8 cellular contexts compared by ENCODE assay signal in genomic region chr16:16104116-16104803, GRCh38.
DNase-seq lines count a peak whose midpoint lies in the region; ATAC-seq and TF ChIP-seq lines count a peak whose summit lies in the region.
"Not testable (repeated sequence)": the region's sequence is repeated elsewhere in the genome, so short reads cannot be mapped to it uniquely, and the experiment has no call there.

No MANE protein-coding gene starts in this region.

- peak overlapping the region; percentile 4 for H3K27ac Mint-ChIP-seq in activated T-cell treated with anti-CD3 and anti-CD28 coated beads, Interleukin-2, amount 50 U/mL, for 24 hours
- H3K27ac Mint-ChIP-seq in endodermal cell (peak overlapping the region; percentile 56), memory B cell (peak overlapping the region; percentile 76)
- H3K27ac Mint-ChIP-seq in stimulated activated naive B cell treated with anti-CD40 and anti-IgM and Interleukin-4, amounts not matched to agents 10 μg/mL and 1 μg/mL and 100 μg/mL, for 72 hours, result peak overlapping the region; percentile 77

- TF ChIP-seq CTCF in HCT116 (IDR thresholded peaks at IDR 0.05 in 2 of 3, conservative IDR thresholded peaks at IDR 0.05 in 1 of 3; ENCODE audit: borderline replicate concordance in 1 of 3, insufficient read depth in 1 of 3, low read depth in 2 of 3, low read length in 2 of 3); OCI-LY1 (IDR thresholded peaks at IDR 0.05; ENCODE audit: low read length); RWPE1 (conservative IDR thresholded peaks at IDR 0.05; ENCODE audit: low read depth); endodermal cell (conservative IDR thresholded peaks at IDR 0.05): not testable (repeated sequence)

- H3K4me1 Mint-ChIP-seq in activated T-cell treated with anti-CD3 and anti-CD28 coated beads, Interleukin-2, amount 50 U/mL, for 24 hours (ENCODE audit: low read depth); endodermal cell: not testable (repeated sequence)
- peaks cover 40% of the 10 kb centered on the region for H3K4me1 Mint-ChIP-seq in memory B cell
- H3K4me1 Mint-ChIP-seq in stimulated activated naive B cell treated with anti-CD40 and anti-IgM and Interleukin-4, amounts not matched to agents 10 μg/mL and 1 μg/mL and 100 μg/mL, for 72 hours, result peaks cover 19 to 20% of the 10 kb centered on the region in 2 donors

- not testable (repeated sequence) for H3K27me3 ChIP-seq in BLaER1 treated with 17β-estradiol and CSF1 and Interleukin-3, amounts not matched to agents 10 nM and 100 nM; HCT116 (ENCODE audit: insufficient read depth, low read length); OCI-LY1 (ENCODE audit: insufficient read depth, low read length); endodermal cell (ENCODE audit: control insufficient read depth, insufficient read depth, low read length, poor library complexity, severe bottlenecking)

- not testable (repeated sequence) for H3K9me2 ChIP-seq in HCT116 (ENCODE audit: insufficient read depth); OCI-LY1 (ENCODE audit: low read depth, low read length)

- not testable (repeated sequence) for H3K9me3 Mint-ChIP-seq in activated T-cell treated with anti-CD3 and anti-CD28 coated beads, Interleukin-2, amount 50 U/mL, for 24 hours; endodermal cell; memory B cell; stimulated activated naive B cell treated with anti-CD40 and anti-IgM and Interleukin-4, amounts not matched to agents 10 μg/mL and 1 μg/mL and 100 μg/mL, for 72 hours

- H2AFZ ChIP-seq in HCT116 (ENCODE audit: low read depth, low read length, poor library complexity, severe bottlenecking); OCI-LY1 (ENCODE audit: low read length): not testable (repeated sequence)

- POLR2A ChIA-PET in HCT116 (lab: Charles Lee); RWPE1 (lab: Yijun Ruan, JAX; ENCODE audit: low non-redundant PET): not testable (repeated sequence)

- H3K27me3 Mint-ChIP-seq in activated T-cell treated with anti-CD3 and anti-CD28 coated beads, Interleukin-2, amount 50 U/mL, for 24 hours; endodermal cell (ENCODE audit: insufficient read depth); memory B cell; stimulated activated naive B cell treated with anti-CD40 and anti-IgM and Interleukin-4, amounts not matched to agents 10 μg/mL and 1 μg/mL and 100 μg/mL, for 72 hours: not testable (repeated sequence)

- BruUV-seq in HCT116 (replicated peaks; lab: Mats Ljungman, UMichigan), result not testable (repeated sequence)

- 93 to 95% methylated on average over 11 to 15 of the region's 16 CpGs for WGBS in endodermal cell (ENCODE audit: insufficient coverage in 1 of 2, insufficient read length in 1 of 2), 2 experiments

- H3K4me3 Mint-ChIP-seq in activated T-cell treated with anti-CD3 and anti-CD28 coated beads, Interleukin-2, amount 50 U/mL, for 24 hours; endodermal cell; memory B cell; stimulated activated naive B cell treated with anti-CD40 and anti-IgM and Interleukin-4, amounts not matched to agents 10 μg/mL and 1 μg/mL and 100 μg/mL, for 72 hours: not testable (repeated sequence)

- CTCF ChIA-PET in HCT116 (lab: Charles Lee), result not testable (repeated sequence)
- CTCF ChIA-PET in RWPE1 (lab: Yijun Ruan, JAX), result interaction anchor here (0.6 kb wide), 1 partner anchor 60 kb away, joined by 3 read pairs; no protein-coding TSS in a partner anchor

- H3F3A ChIP-seq in OCI-LY1 (ENCODE audit: insufficient read depth, low read length), result not testable (repeated sequence)

- RAD21 ChIA-PET in HCT116 (lab: Charles Lee; ENCODE audit: low non-redundant PET in 1 of 2, low total read pairs in 2 of 2, uncharacterized antibody in 2 of 2, unreplicated experiment in 2 of 2), result not testable (repeated sequence)

- peaks cover 0 to 19% (median 4%) of the 10 kb centered on the region in 11 experiments; a peak in 7 of 22 replicates for H3K9me3 ChIP-seq in BLaER1 treated with 17β-estradiol and CSF1 and Interleukin-3, amounts not matched to agents 10 nM and 100 nM (replicated peaks in 1 of 11)
- H3K9me3 ChIP-seq in HCT116 (ENCODE audit: control insufficient read depth in 1 of 2, insufficient read depth in 1 of 2, low read depth in 1 of 2, low read length in 2 of 2); OCI-LY1 (ENCODE audit: low read length); endodermal cell (ENCODE audit: control insufficient read depth, low read length): not testable (repeated sequence)

- not testable (repeated sequence) for TF ChIP-seq RAD21 in HCT116 (IDR thresholded peaks at IDR 0.05; ENCODE audit: low read depth)

- peaks cover 90% of the 10 kb centered on the region for H3K36me3 Mint-ChIP-seq in activated T-cell treated with anti-CD3 and anti-CD28 coated beads, Interleukin-2, amount 50 U/mL, for 24 hours (ENCODE audit: low read depth)
- H3K36me3 Mint-ChIP-seq in endodermal cell (ENCODE audit: low read depth), result peaks cover 58% of the 10 kb centered on the region
- H3K36me3 Mint-ChIP-seq in memory B cell, result peaks cover 27% of the 10 kb centered on the region
- H3K36me3 Mint-ChIP-seq in stimulated activated naive B cell treated with anti-CD40 and anti-IgM and Interleukin-4, amounts not matched to agents 10 μg/mL and 1 μg/mL and 100 μg/mL, for 72 hours, result peaks cover 50 to 69% of the 10 kb centered on the region in 2 donors

- ATAC-seq in HCT116, result peak; percentile 34; the same call in 1 of the 2 replicates
- ATAC-seq in memory B cell (ENCODE audit: low read depth); stimulated activated naive B cell treated with anti-CD40 and anti-IgM and Interleukin-4, amounts not matched to agents 10 μg/mL and 1 μg/mL and 100 μg/mL, for 72 hours (replicated peaks): not testable (repeated sequence)

- not testable (repeated sequence) for DNase-seq in HCT116 (ENCODE audit: low read depth, low spot score); RWPE1 (ENCODE audit: low spot score); activated T-cell treated with anti-CD3 and anti-CD28 coated beads, Interleukin-2, amount 50 U/mL, for 24 hours; endodermal cell; memory B cell (ENCODE audit: low spot score in 2 of 2); stimulated activated naive B cell treated with anti-CD40 and anti-IgM and Interleukin-4, amounts not matched to agents 10 μg/mL and 1 μg/mL and 100 μg/mL, for 72 hours

- not testable (repeated sequence) for TF ChIP-seq POLR2A in HCT116 (IDR thresholded peaks at IDR 0.05; ENCODE audit: borderline replicate concordance, extremely low read depth, insufficient read depth, insufficient read length)

- peak overlapping the region in 9 of 11 experiments; percentile 48 to 85 (median 68); a peak in 17 of 22 replicates for H3K4me2 ChIP-seq in BLaER1 treated with 17β-estradiol and CSF1 and Interleukin-3, amounts not matched to agents 10 nM and 100 nM
- not testable (repeated sequence) for H3K4me2 ChIP-seq in HCT116 (ENCODE audit: low read length)
- peak overlapping the region; percentile 59; the same call in 1 of the 2 replicates for H3K4me2 ChIP-seq in OCI-LY1 (ENCODE audit: low read length)

- not testable (repeated sequence) for H3K4me3 ChIP-seq in BLaER1 treated with 17β-estradiol and CSF1 and Interleukin-3, amounts not matched to agents 10 nM and 100 nM; HCT116 (replicated peaks in 1 of 2; ENCODE audit: low read depth in 1 of 2, low read length in 2 of 2); OCI-LY1 (ENCODE audit: low read depth, low read length, poor library complexity, severe bottlenecking); endodermal cell (ENCODE audit: low read length)

- intact Hi-C loops in HCT116 (cut with micrococcal nuclease), result not testable (repeated sequence)

- peak overlapping the region in 1 of 11 experiments; percentile 53; a peak in 2 of 22 replicates for H3K9ac ChIP-seq in BLaER1 treated with 17β-estradiol and CSF1 and Interleukin-3, amounts not matched to agents 10 nM and 100 nM
- H3K9ac ChIP-seq in HCT116 (ENCODE audit: low read length); OCI-LY1 (ENCODE audit: low read length); endodermal cell (ENCODE audit: extremely low read depth, low read length, poor library complexity, severe bottlenecking): not testable (repeated sequence)

- H3K79me2 ChIP-seq in HCT116 (ENCODE audit: insufficient read depth, low read length); OCI-LY1 (ENCODE audit: insufficient read depth, low read length): not testable (repeated sequence)

- peaks cover 24 to 78% (median 69%) of the 10 kb centered on the region in 10 experiments for H3K4me1 ChIP-seq in BLaER1 treated with 17β-estradiol and CSF1 and Interleukin-3, amounts not matched to agents 10 nM and 100 nM
- H3K4me1 ChIP-seq in HCT116 (ENCODE audit: control insufficient read depth in 1 of 2, insufficient read depth in 2 of 2, low read length in 2 of 2); endodermal cell (ENCODE audit: control insufficient read depth, insufficient read depth, low read length): not testable (repeated sequence)
- peaks cover 47% of the 10 kb centered on the region for H3K4me1 ChIP-seq in OCI-LY1 (ENCODE audit: insufficient read depth, low read length, severe bottlenecking)

- peak overlapping the region in 4 of 11 experiments; percentile 42 to 63 (median 54); a peak in 5 of 22 replicates for H3K27ac ChIP-seq in BLaER1 treated with 17β-estradiol and CSF1 and Interleukin-3, amounts not matched to agents 10 nM and 100 nM
- not testable (repeated sequence) for H3K27ac ChIP-seq in HCT116 (ENCODE audit: low read depth, low read length); endodermal cell (ENCODE audit: low read depth, low read length)
- peak overlapping the region; percentile 94 for H3K27ac ChIP-seq in OCI-LY1 (ENCODE audit: low read depth, low read length, poor library complexity, severe bottlenecking)
- 0 out of 2 replicates have a peak overlapping the region, but pooled peaks have one; percentile 2 for H3K27ac ChIP-seq in RWPE1

- H4K20me1 ChIP-seq in BLaER1 treated with 17β-estradiol and CSF1 and Interleukin-3, amounts not matched to agents 10 nM and 100 nM, result peaks cover 0 to 51% (median 6%) of the 10 kb centered on the region in 11 experiments; a peak in 9 of 22 replicates
- H4K20me1 ChIP-seq in HCT116 (ENCODE audit: insufficient read depth); OCI-LY1 (ENCODE audit: insufficient read depth, low read length): not testable (repeated sequence)

- peaks cover 74 to 95% (median 82%) of the 10 kb centered on the region in 11 experiments for H3K36me3 ChIP-seq in BLaER1 treated with 17β-estradiol and CSF1 and Interleukin-3, amounts not matched to agents 10 nM and 100 nM
- peaks cover 24 to 27% of the 10 kb centered on the region in 2 experiments; a peak in 3 of 4 replicates for H3K36me3 ChIP-seq in HCT116 (ENCODE audit: control insufficient read depth in 1 of 2, insufficient read depth in 2 of 2, low read length in 2 of 2)
- H3K36me3 ChIP-seq in OCI-LY1 (ENCODE audit: insufficient read depth, low read length), result peaks cover 69% of the 10 kb centered on the region
- H3K36me3 ChIP-seq in endodermal cell (ENCODE audit: control insufficient read depth, insufficient read depth, low read length), result peaks cover 29% of the 10 kb centered on the region

Comparison
In these comparisons a context has a peak if more than half of its experiments do, and no peak if none do; other contexts are left out.
1. H3K27ac Mint-ChIP-seq: peak in every context shown above with its lines; median percentile 77 in stimulated activated naive B cell treated with anti-CD40 and anti-IgM and Interleukin-4, amounts not matched to agents 10 μg/mL and 1 μg/mL and 100 μg/mL, for 72 hours; 76 in memory B cell; 56 in endodermal cell; 4 in activated T-cell treated with anti-CD3 and anti-CD28 coated beads, Interleukin-2, amount 50 U/mL, for 24 hours.